In the genomic region with DNA sequence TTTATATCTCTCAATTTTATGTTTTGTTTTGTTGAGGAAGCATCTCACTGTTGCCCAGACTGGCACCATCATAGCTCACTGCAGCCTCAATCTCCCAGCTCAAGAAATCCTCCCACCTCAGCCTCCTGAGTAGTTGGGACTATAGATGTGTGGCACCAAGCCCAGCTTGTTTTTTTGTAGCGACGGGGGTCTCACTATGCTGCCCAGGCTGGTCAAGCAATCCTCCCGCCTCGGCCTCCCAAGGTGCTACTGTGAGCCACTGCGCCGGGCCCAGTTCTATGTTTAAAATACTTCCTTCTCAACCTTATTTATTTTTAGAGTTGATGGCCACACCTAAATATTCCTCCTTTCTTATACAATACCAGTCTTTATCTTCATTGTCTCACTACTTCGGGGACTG, we compare ENCODE assay signal across 10 cellular contexts. TPM values are rescaled to one million over a fixed set of nuclear protein-coding genes. Genes with fewer than 3 reads are reported as not detected.
DNase-seq lines count a peak whose midpoint lies in the region; ATAC-seq and TF ChIP-seq lines count a peak whose summit lies in the region.
"Had no signal": no experiment of that assay in that cellular context is flagged by ENCODE, and none has a peak within 500 bp of the region (broad histone marks: within the 10 kb centered on the region; RNA-seq: fewer than 3 reads in every experiment).

No MANE protein-coding gene starts in this region.

- H3K9me3 Mint-ChIP-seq in activated naive CD4-positive, alpha-beta T cell treated with anti-CD3 and anti-CD28 coated beads, Interleukin-2, amount 50 U/mL, for 72 hours: no peaks in the 10 kb centered on the region
- H3K9me3 Mint-ChIP-seq in mesothelial cell of epicardium: no peaks in the 10 kb centered on the region

- no peaks in the 10 kb centered on the region for H3K27me3 Mint-ChIP-seq in mesothelial cell of epicardium (ENCODE audit: low read depth)

- no peaks in the 10 kb centered on the region for H3K27me3 ChIP-seq in A673 (replicated peaks; ENCODE audit: insufficient read depth, low read depth, low read length, poor library complexity)

- BruUV-seq in A673 (replicated peaks; lab: Mats Ljungman, UMichigan): no TSS peak

- H3K4me3 ChIP-seq in A673 (ENCODE audit: low read depth, low read length, poor library complexity, severe bottlenecking) (peak overlapping the region; percentile 92), HEK293 (ENCODE audit: low read depth, low read length) (no peak overlapping the region)

- POLR2A ChIA-PET in A673 (lab: Charles Lee; ENCODE audit: low non-redundant PET) (no interaction called here), HEK293 (lab: Yijun Ruan, JAX) (interaction anchor here (1.3 kb wide), 1 partner anchor 21 kb away, joined by 5 read pairs; no protein-coding TSS in a partner anchor)

- CTCF ChIA-PET in A673 (lab: Charles Lee) (no interaction called here), HEK293 (lab: Yijun Ruan, JAX) (interaction anchor here (0.9 to 1.4 kb wide), 5 partner anchors 10 to 196 kb away, joined by 3 to 5 read pairs (median 4); no protein-coding TSS in a partner anchor)

- H3K27ac Mint-ChIP-seq in activated naive CD4-positive, alpha-beta T cell treated with anti-CD3 and anti-CD28 coated beads, Interleukin-2, amount 50 U/mL, for 72 hours: peak overlapping the region; percentile 72 to 93
- H3K27ac Mint-ChIP-seq in mesothelial cell of epicardium: peak overlapping the region; percentile 100

- peak overlapping the region; percentile 85 for H3K4me3 Mint-ChIP-seq in mesothelial cell of epicardium

- no peak for ATAC-seq in activated naive CD4-positive, alpha-beta T cell treated with anti-CD3 and anti-CD28 coated beads, Interleukin-2, amount 50 U/mL, for 72 hours
- ATAC-seq in HG02763 (IDR thresholded peaks at IDR 0.05; ENCODE audit: unreplicated experiment) (no peak), HG03442 (IDR thresholded peaks at IDR 0.05; ENCODE audit: unreplicated experiment) (no peak)

- H3K9me3 ChIP-seq in A673 (ENCODE audit: low read depth, low read length, poor library complexity, severe bottlenecking): no peaks in the 10 kb centered on the region
- H3K9me3 ChIP-seq in HEK293 (ENCODE audit: control insufficient read depth, insufficient read depth, low read depth, low read length): no peaks in the 10 kb centered on the region

- intact Hi-C loops in A673 (cut with micrococcal nuclease; ENCODE audit: unreplicated experiment): no loop called here

- DNase-seq in A673 (ENCODE audit: low spot score) (no peak), mesothelial cell of epicardium (ENCODE audit: low spot score in 2 of 2, unreplicated experiment in 2 of 2) (no peak), NCI-H2227 treated with DMSO at 0.1 percent for 48 hours (lab: John Stamatoyannopoulos, UW) (no peak), DMS153 treated with DMSO at 0.1 percent for 48 hours (lab: John Stamatoyannopoulos, UW; ENCODE audit: unreplicated experiment) (no peak)
- DNase-seq in activated naive CD4-positive, alpha-beta T cell treated with anti-CD3 and anti-CD28 coated beads, Interleukin-2, amount 50 U/mL, for 72 hours (ENCODE audit: low spot score in 2 of 2): no peak
- DNase-seq: DMS 273 treated with DMSO at 0.1 percent for 48 hours, NCI-H1092 treated with DMSO at 0.1 percent for 48 hours had no signal

- peaks cover 10% of the 10 kb centered on the region for H3K36me3 ChIP-seq in A673 (ENCODE audit: insufficient read depth, low read length, poor library complexity, severe bottlenecking)
- H3K36me3 ChIP-seq in HEK293 (ENCODE audit: control insufficient read depth in 2 of 2, insufficient read depth in 1 of 2, low read length in 2 of 2): peaks cover 0 to 10% of the 10 kb centered on the region in 2 experiments; a peak in 1 of 3 replicates

- H3K4me1 ChIP-seq in A673 (ENCODE audit: insufficient read depth, low read length, poor library complexity, severe bottlenecking) (peaks cover 31% of the 10 kb centered on the region), HEK293 (ENCODE audit: control insufficient read depth, insufficient read depth, low read length) (peaks cover 20% of the 10 kb centered on the region)

- TF ChIP-seq CTCF in A673 (conservative IDR thresholded peaks at IDR 0.05; ENCODE audit: low read depth, low read length) (no peak), HEK293 (tag by site-specific recombination; IDR thresholded peaks at IDR 0.05) (no peak), mesothelial cell of epicardium (IDR thresholded peaks at IDR 0.05; ENCODE audit: unreplicated experiment) (no peak)

- peaks cover 46% of the 10 kb centered on the region for H3K4me1 Mint-ChIP-seq in mesothelial cell of epicardium

- H3K36me3 Mint-ChIP-seq in activated naive CD4-positive, alpha-beta T cell treated with anti-CD3 and anti-CD28 coated beads, Interleukin-2, amount 50 U/mL, for 72 hours: peaks cover 40 to 42% of the 10 kb centered on the region in 2 donors
- peaks cover 4% of the 10 kb centered on the region for H3K36me3 Mint-ChIP-seq in mesothelial cell of epicardium

- H3K27ac ChIP-seq in A673 (ENCODE audit: low read depth, low read length, poor library complexity, severe bottlenecking): no peak overlapping the region
- 0 out of 2 replicates have a peak overlapping the region, but pooled peaks have one; percentile 97 for H3K27ac ChIP-seq in HEK293 (ENCODE audit: extremely low read depth, low read depth, low read length)

TF ChIP-seq in HEK293, 187 proteins besides CTCF, POLR2A, EP300 and RAD21:
- TF ChIP-seq ZNF121 (tag by site-specific recombination; IDR thresholded peaks at IDR 0.05): peak; percentile 94
- TF ChIP-seq, protein P1, sequence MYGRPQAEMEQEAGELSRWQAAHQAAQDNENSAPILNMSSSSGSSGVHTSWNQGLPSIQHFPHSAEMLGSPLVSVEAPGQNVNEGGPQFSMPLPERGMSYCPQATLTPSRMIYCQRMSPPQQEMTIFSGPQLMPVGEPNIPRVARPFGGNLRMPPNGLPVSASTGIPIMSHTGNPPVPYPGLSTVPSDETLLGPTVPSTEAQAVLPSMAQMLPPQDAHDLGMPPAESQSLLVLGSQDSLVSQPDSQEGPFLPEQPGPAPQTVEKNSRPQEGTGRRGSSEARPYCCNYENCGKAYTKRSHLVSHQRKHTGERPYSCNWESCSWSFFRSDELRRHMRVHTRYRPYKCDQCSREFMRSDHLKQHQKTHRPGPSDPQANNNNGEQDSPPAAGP (tag by site-specific recombination; IDR thresholded peaks at IDR 0.05): no peak
- TF ChIP-seq, protein P2, sequence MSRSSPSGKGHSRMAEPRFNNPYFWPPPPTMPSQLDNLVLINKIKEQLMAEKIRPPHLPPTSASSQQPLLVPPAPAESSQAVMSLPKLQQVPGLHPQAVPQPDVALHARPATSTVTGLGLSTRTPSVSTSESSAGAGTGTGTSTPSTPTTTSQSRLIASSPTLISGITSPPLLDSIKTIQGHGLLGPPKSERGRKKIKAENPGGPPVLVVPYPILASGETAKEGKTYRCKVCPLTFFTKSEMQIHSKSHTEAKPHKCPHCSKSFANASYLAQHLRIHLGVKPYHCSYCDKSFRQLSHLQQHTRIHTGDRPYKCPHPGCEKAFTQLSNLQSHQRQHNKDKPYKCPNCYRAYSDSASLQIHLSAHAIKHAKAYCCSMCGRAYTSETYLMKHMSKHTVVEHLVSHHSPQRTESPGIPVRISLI (tag by site-specific recombination; IDR thresholded peaks at IDR 0.05): no peak

RNA-seq across cellular contexts. Expression of a gene that starts 1.9 kb away (rescaled TPM):
- total RNA-seq in A673 (2021) (149 and 168 TPM in 2 replicates), mesothelial cell of epicardium (134 to 137 TPM (median 136 TPM) in 3 replicates)
- 10 to 100 TPM; 81.9 to 92.5 TPM for total RNA-seq in activated naive CD4-positive, alpha-beta T cell treated with anti-CD3 and anti-CD28 coated beads, Interleukin-2, amount 50 U/mL, for 72 hours

RNA-seq across cellular contexts. Expression of a gene that starts 8.7 kb away (rescaled TPM):
- total RNA-seq in A673 (2021) (2.3 TPM in 1 of 2 replicates, not detected in the other), mesothelial cell of epicardium (28.2 to 31.8 TPM (median 30.7 TPM) in 3 replicates)
- total RNA-seq in activated naive CD4-positive, alpha-beta T cell treated with anti-CD3 and anti-CD28 coated beads, Interleukin-2, amount 50 U/mL, for 72 hours: 1 to 10 TPM; 1.3 to 3.6 TPM

RNA-seq across cellular contexts. Expression of a gene that starts 55.0 kb away (rescaled TPM):
- total RNA-seq in A673 (2021) (121 and 139 TPM in 2 replicates), mesothelial cell of epicardium (142 to 145 TPM (median 143 TPM) in 3 replicates)
- 10 to 100 TPM; 29.1 to 66.5 TPM for total RNA-seq in activated naive CD4-positive, alpha-beta T cell treated with anti-CD3 and anti-CD28 coated beads, Interleukin-2, amount 50 U/mL, for 72 hours
